ENCODE assay signal across 1 cellular context in the genomic region with DNA sequence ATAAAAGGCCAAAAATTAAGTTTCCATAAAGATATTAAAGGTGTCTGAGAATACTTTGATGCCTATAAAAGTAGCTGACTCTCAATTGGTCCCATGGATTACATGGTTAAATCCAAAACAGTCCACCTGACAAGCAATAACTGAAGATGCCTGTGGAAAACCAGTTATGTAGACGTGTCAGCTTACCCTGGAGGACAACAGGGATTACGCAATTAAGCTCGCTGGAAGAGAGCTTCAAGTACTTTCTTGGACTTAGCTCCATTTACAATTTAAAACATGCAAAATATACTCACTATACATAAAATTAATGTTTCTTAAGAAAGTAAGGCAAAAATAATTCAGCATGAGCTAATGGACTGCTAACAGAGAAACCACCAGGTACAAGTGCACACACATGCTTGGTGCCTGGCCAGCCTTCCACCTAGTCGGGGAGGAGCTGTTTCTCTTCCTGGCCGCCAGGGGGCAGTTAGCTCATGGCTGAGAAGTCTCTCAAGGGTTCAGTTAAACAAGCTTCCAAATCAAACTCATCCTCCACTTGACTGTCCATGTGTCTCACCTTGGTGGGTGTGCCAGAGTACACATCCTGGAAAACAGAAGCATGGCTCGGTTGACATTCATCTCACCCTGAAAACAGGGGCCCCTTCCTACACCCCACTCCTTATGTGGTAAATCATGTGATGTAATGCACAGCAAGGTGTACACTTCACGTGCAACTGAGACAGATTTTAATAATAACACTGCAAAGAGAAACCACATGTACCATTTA.
A peak's percentile ranks its signal among the peaks of the same experiment; 100 is the strongest.
TF ChIP-seq lines count a peak whose summit lies in the region.

No MANE protein-coding gene starts in this region.

TF ChIP-seq in SK-N-SH, 30 proteins besides CTCF, POLR2A, EP300 and RAD21:
- no peak for TF ChIP-seq RCOR1 (IDR thresholded peaks at IDR 0.05; ENCODE audit: low read length)
- 0 out of 2 replicates have a peak, but pooled peaks have one; percentile 23 for TF ChIP-seq MXI1 (IDR thresholded peaks at IDR 0.05; ENCODE audit: low read depth, low read length)
- TF ChIP-seq SMC3 (IDR thresholded peaks at IDR 0.05; ENCODE audit: low read depth, low read length), result peak; percentile 80
